1 cellular context compared by ENCODE assay signal in genomic region chr10:12605580-12606405, GRCh38.
TF ChIP-seq lines count a peak whose summit lies in the region.

No MANE protein-coding gene starts in this region.

TF ChIP-seq in HepG2, 621 proteins besides CTCF, POLR2A, EP300 and RAD21 (continued from another document and continues in another):
- no peak for TF ChIP-seq PRDM4 (CRISPR knock-in tag; IDR thresholded peaks at IDR 0.05; ENCODE audit: borderline replicate concordance)
- TF ChIP-seq RARA (CRISPR knock-in tag; IDR thresholded peaks at IDR 0.05), result no peak
- TF ChIP-seq ZNF44 (CRISPR knock-in tag; IDR thresholded peaks at IDR 0.05), result no peak
- TF ChIP-seq ZNF362 (CRISPR knock-in tag; IDR thresholded peaks at IDR 0.05; ENCODE audit: borderline replicate concordance), result no peak
- TF ChIP-seq ZNF292 (CRISPR knock-in tag; IDR thresholded peaks at IDR 0.05; ENCODE audit: borderline replicate concordance, low read depth), result no peak; the same call in 1 of the 2 replicates
- no peak for TF ChIP-seq ZNF414 (CRISPR knock-in tag; IDR thresholded peaks at IDR 0.05)
- no peak for TF ChIP-seq CENPX (CRISPR knock-in tag; IDR thresholded peaks at IDR 0.05)
- TF ChIP-seq ZNF788 (CRISPR knock-in tag; IDR thresholded peaks at IDR 0.05; ENCODE audit: borderline replicate concordance), result no peak
- TF ChIP-seq JARID2 (CRISPR knock-in tag; IDR thresholded peaks at IDR 0.05; ENCODE audit: insufficient replicate concordance), result no peak
- TF ChIP-seq MATR3 (CRISPR knock-in tag; IDR thresholded peaks at IDR 0.05), result no peak
- no peak for TF ChIP-seq RBM22 (optimal IDR thresholded peaks at IDR 0.05; ENCODE audit: low read length)
- no peak for TF ChIP-seq THYN1 (CRISPR knock-in tag; IDR thresholded peaks at IDR 0.05; ENCODE audit: borderline replicate concordance, low read depth)
- no peak for TF ChIP-seq ZNF773 (CRISPR knock-in tag; IDR thresholded peaks at IDR 0.05; ENCODE audit: borderline replicate concordance)
- TF ChIP-seq ZNF768 (CRISPR knock-in tag; IDR thresholded peaks at IDR 0.05), result no peak
- no peak for TF ChIP-seq TCF12 (IDR thresholded peaks at IDR 0.05)
- TF ChIP-seq TCF12 (CRISPR knock-in tag; IDR thresholded peaks at IDR 0.05), result no peak
- no peak for TF ChIP-seq ZNF556 (CRISPR knock-in tag; IDR thresholded peaks at IDR 0.05; ENCODE audit: borderline replicate concordance)
- no peak for TF ChIP-seq REPIN1 (CRISPR knock-in tag; IDR thresholded peaks at IDR 0.05; ENCODE audit: borderline replicate concordance, low read depth)
- no peak for TF ChIP-seq ZNF136 (CRISPR knock-in tag; IDR thresholded peaks at IDR 0.05; ENCODE audit: low read depth)
- TF ChIP-seq NR1H2 (CRISPR knock-in tag; IDR thresholded peaks at IDR 0.05; ENCODE audit: borderline replicate concordance, low read depth), result no peak
- TF ChIP-seq ZNF552 (CRISPR knock-in tag; IDR thresholded peaks at IDR 0.05; ENCODE audit: borderline replicate concordance), result no peak
- no peak for TF ChIP-seq ZNF33B (CRISPR knock-in tag; IDR thresholded peaks at IDR 0.05)
- TF ChIP-seq TIGD3 (CRISPR knock-in tag; IDR thresholded peaks at IDR 0.05; ENCODE audit: borderline replicate concordance), result no peak
- TF ChIP-seq GPN1 (CRISPR knock-in tag; IDR thresholded peaks at IDR 0.05; ENCODE audit: borderline replicate concordance), result no peak
- no peak for TF ChIP-seq DMAP1 (CRISPR knock-in tag; IDR thresholded peaks at IDR 0.05)
- 0 out of 2 replicates have a peak, but pooled peaks have one; percentile 24 for TF ChIP-seq HMG20A (CRISPR knock-in tag; IDR thresholded peaks at IDR 0.05; ENCODE audit: borderline replicate concordance)
- TF ChIP-seq ZMAT5 (CRISPR knock-in tag; IDR thresholded peaks at IDR 0.05; ENCODE audit: borderline replicate concordance, low read depth), result no peak
- TF ChIP-seq BORCS8-MEF2B (CRISPR knock-in tag; IDR thresholded peaks at IDR 0.05), result no peak
- peak; percentile 69; the same call in 1 of the 2 replicates for TF ChIP-seq FOXK1 (CRISPR knock-in tag; IDR thresholded peaks at IDR 0.05; ENCODE audit: borderline replicate concordance, low read depth)
- TF ChIP-seq ZNF670 (CRISPR knock-in tag; IDR thresholded peaks at IDR 0.05; ENCODE audit: borderline replicate concordance), result no peak
- no peak for TF ChIP-seq ETV6 (CRISPR knock-in tag; conservative IDR thresholded peaks at IDR 0.05)
- TF ChIP-seq TFDP2 (CRISPR knock-in tag; IDR thresholded peaks at IDR 0.05), result no peak
- no peak for TF ChIP-seq GATAD1 (CRISPR knock-in tag; IDR thresholded peaks at IDR 0.05)
- no peak for TF ChIP-seq ZNF839 (CRISPR knock-in tag; IDR thresholded peaks at IDR 0.05; ENCODE audit: borderline replicate concordance)
- TF ChIP-seq ZNF598 (CRISPR knock-in tag; IDR thresholded peaks at IDR 0.05; ENCODE audit: borderline replicate concordance), result no peak
- no peak for TF ChIP-seq KLF11 (CRISPR knock-in tag; IDR thresholded peaks at IDR 0.05)
- no peak for TF ChIP-seq RNF219 (CRISPR knock-in tag; IDR thresholded peaks at IDR 0.05)
- TF ChIP-seq KLF16 (CRISPR knock-in tag; IDR thresholded peaks at IDR 0.05), result no peak
- no peak for TF ChIP-seq ZNF740 (CRISPR knock-in tag; IDR thresholded peaks at IDR 0.05)
- no peak for TF ChIP-seq HMG20B (CRISPR knock-in tag; conservative IDR thresholded peaks at IDR 0.05)
- no peak for TF ChIP-seq CERS6 (CRISPR knock-in tag; IDR thresholded peaks at IDR 0.05)
- TF ChIP-seq ZNF703 (CRISPR knock-in tag; IDR thresholded peaks at IDR 0.05; ENCODE audit: borderline replicate concordance), result no peak
- no peak for TF ChIP-seq ZNF550 (CRISPR knock-in tag; IDR thresholded peaks at IDR 0.05; ENCODE audit: borderline replicate concordance)
- no peak for TF ChIP-seq CCAR2 (optimal IDR thresholded peaks at IDR 0.05; ENCODE audit: low read depth, low read length)
- TF ChIP-seq ZNF557 (CRISPR knock-in tag; IDR thresholded peaks at IDR 0.05), result no peak
- no peak for TF ChIP-seq DDIT3 (CRISPR knock-in tag; IDR thresholded peaks at IDR 0.05)
- TF ChIP-seq ZNF564 (CRISPR knock-in tag; IDR thresholded peaks at IDR 0.05), result no peak
- no peak for TF ChIP-seq PCBP1 (IDR thresholded peaks at IDR 0.05; ENCODE audit: borderline replicate concordance, low read depth, low read length)
- no peak for TF ChIP-seq SAFB2 (CRISPR knock-in tag; IDR thresholded peaks at IDR 0.05; ENCODE audit: borderline replicate concordance, low read depth)
- TF ChIP-seq MZF1 (CRISPR knock-in tag; IDR thresholded peaks at IDR 0.05; ENCODE audit: borderline replicate concordance), result no peak
- no peak for TF ChIP-seq HHEX (CRISPR knock-in tag; IDR thresholded peaks at IDR 0.05)
- TF ChIP-seq IKZF4 (CRISPR knock-in tag; IDR thresholded peaks at IDR 0.05; ENCODE audit: borderline replicate concordance, low read depth, not compliant biosample characterization), result no peak
- TF ChIP-seq ZNF280D (CRISPR knock-in tag; IDR thresholded peaks at IDR 0.05), result no peak
- no peak for TF ChIP-seq RFX3 (CRISPR knock-in tag; IDR thresholded peaks at IDR 0.05)
- no peak for TF ChIP-seq ZNF563 (CRISPR knock-in tag; IDR thresholded peaks at IDR 0.05)
- no peak for TF ChIP-seq RFXANK (CRISPR knock-in tag; IDR thresholded peaks at IDR 0.05)
- peak; percentile 47; the same call in 1 of the 2 replicates for TF ChIP-seq RXRB (CRISPR knock-in tag; IDR thresholded peaks at IDR 0.05; ENCODE audit: borderline replicate concordance)
- TF ChIP-seq ZNF691 (CRISPR knock-in tag; IDR thresholded peaks at IDR 0.05; ENCODE audit: borderline replicate concordance, low read depth), result no peak
- no peak for TF ChIP-seq ZNF256 (CRISPR knock-in tag; conservative IDR thresholded peaks at IDR 0.05)
- TF ChIP-seq ZNF558 (CRISPR knock-in tag; IDR thresholded peaks at IDR 0.05; ENCODE audit: borderline replicate concordance), result no peak
- TF ChIP-seq GFI1 (CRISPR knock-in tag; IDR thresholded peaks at IDR 0.05; ENCODE audit: borderline replicate concordance), result no peak
